ENCODE assay signal across 10 cellular contexts in genomic region chr3:30658328-30659052, GRCh38. TPM values are rescaled to one million over a fixed set of nuclear protein-coding genes. Genes with fewer than 3 reads are reported as not detected.
DNase-seq lines count a peak whose midpoint lies in the region; ATAC-seq, FAIRE-seq and TF ChIP-seq lines count a peak whose summit lies in the region.
"Had no signal": no experiment of that assay in that cellular context is flagged by ENCODE, and none has a peak within 500 bp of the region (broad histone marks: within the 10 kb centered on the region; RNA-seq: fewer than 3 reads in every experiment).

No MANE protein-coding gene starts in this region.

- BruUV-seq in PC-3 (replicated peaks; lab: Mats Ljungman, UMichigan), result no TSS peak

- CTCF ChIA-PET in activated CD4-positive, alpha-beta T cell treated with anti-CD3 and anti-CD28 coated beads for 36 hours (lab: Charles Lee), result interaction anchor here (0.7 to 3.1 kb wide), 19 partner anchors 9 to 339 kb away, joined by 3 to 15 read pairs (median 5); partner anchors contain the start of gene TGFBR2
- CTCF ChIA-PET in PC-3 (lab: Charles Lee), result interaction anchor here (0.6 to 1.1 kb wide), 3 partner anchors 30 to 523 kb away, joined by 3 read pairs; no protein-coding TSS in a partner anchor

- peaks cover 25% of the 10 kb centered on the region for H3F3A ChIP-seq in PC-3 (ENCODE audit: low read length, unreplicated experiment)

- H3K27me3 Mint-ChIP-seq in activated CD4-positive, alpha-beta T cell treated with anti-CD3 and anti-CD28 coated beads for 36 hours, result no peaks in the 10 kb centered on the region
- no peaks in the 10 kb centered on the region for H3K27me3 Mint-ChIP-seq in astrocyte (ENCODE audit: low read depth, unreplicated experiment)
- no peaks in the 10 kb centered on the region for H3K27me3 Mint-ChIP-seq in stimulated activated naive CD8-positive, alpha-beta T cell treated with anti-CD3 and anti-CD28 coated beads, Interleukin-15, Interleukin-2, amounts not matched to agents 100 ng/mL and 50 ng/mL, for 24 hours

- no peaks in the 10 kb centered on the region for H3K9me3 Mint-ChIP-seq in activated CD4-positive, alpha-beta T cell treated with anti-CD3 and anti-CD28 coated beads for 36 hours (ENCODE audit: low read depth)
- no peaks in the 10 kb centered on the region for H3K9me3 Mint-ChIP-seq in astrocyte (ENCODE audit: unreplicated experiment)
- no peaks in the 10 kb centered on the region for H3K9me3 Mint-ChIP-seq in stimulated activated naive CD8-positive, alpha-beta T cell treated with anti-CD3 and anti-CD28 coated beads, Interleukin-15, Interleukin-2, amounts not matched to agents 100 ng/mL and 50 ng/mL, for 24 hours

- H4K20me1 ChIP-seq in PC-3 (ENCODE audit: low read length) (no peaks in the 10 kb centered on the region), astrocyte (ENCODE audit: insufficient read depth, low read length) (no peaks in the 10 kb centered on the region)

- H3K79me2 ChIP-seq in PC-3 (ENCODE audit: low read length) (peaks cover 49% of the 10 kb centered on the region), astrocyte (ENCODE audit: insufficient read depth, low read length) (peaks cover 41% of the 10 kb centered on the region)

- peak overlapping the region; percentile 95 for H3K27ac Mint-ChIP-seq in activated CD4-positive, alpha-beta T cell treated with anti-CD3 and anti-CD28 coated beads for 36 hours
- H3K27ac Mint-ChIP-seq in astrocyte (ENCODE audit: unreplicated experiment), result peak overlapping the region; percentile 80
- H3K27ac Mint-ChIP-seq in stimulated activated naive CD8-positive, alpha-beta T cell treated with anti-CD3 and anti-CD28 coated beads, Interleukin-15, Interleukin-2, amounts not matched to agents 100 ng/mL and 50 ng/mL, for 24 hours, result peak overlapping the region; percentile 94

- peaks cover 100% of the 10 kb centered on the region for H3K4me1 Mint-ChIP-seq in activated CD4-positive, alpha-beta T cell treated with anti-CD3 and anti-CD28 coated beads for 36 hours
- peaks cover 56% of the 10 kb centered on the region for H3K4me1 Mint-ChIP-seq in astrocyte (ENCODE audit: low read depth, unreplicated experiment)
- H3K4me1 Mint-ChIP-seq in stimulated activated naive CD8-positive, alpha-beta T cell treated with anti-CD3 and anti-CD28 coated beads, Interleukin-15, Interleukin-2, amounts not matched to agents 100 ng/mL and 50 ng/mL, for 24 hours (ENCODE audit: low read depth), result peaks cover 100% of the 10 kb centered on the region

- peak overlapping the region; percentile 60 for H3K4me3 Mint-ChIP-seq in activated CD4-positive, alpha-beta T cell treated with anti-CD3 and anti-CD28 coated beads for 36 hours
- H3K4me3 Mint-ChIP-seq in astrocyte (ENCODE audit: unreplicated experiment), result no peak overlapping the region
- peak overlapping the region; percentile 78 for H3K4me3 Mint-ChIP-seq in stimulated activated naive CD8-positive, alpha-beta T cell treated with anti-CD3 and anti-CD28 coated beads, Interleukin-15, Interleukin-2, amounts not matched to agents 100 ng/mL and 50 ng/mL, for 24 hours

- no peaks in the 10 kb centered on the region for H3K27me3 ChIP-seq in PC-3 (ENCODE audit: low read length)
- no peaks in the 10 kb centered on the region for H3K27me3 ChIP-seq in astrocyte (ENCODE audit: insufficient read depth, low read length)

- H3K9me2 ChIP-seq in PC-3 (replicated peaks; ENCODE audit: low read length), result no peaks in the 10 kb centered on the region

- H3K4me2 ChIP-seq in PC-3 (ENCODE audit: low read length) (peak overlapping the region; percentile 69), astrocyte (ENCODE audit: low read length) (peak overlapping the region; percentile 84)

- POLR2A ChIA-PET in activated CD4-positive, alpha-beta T cell treated with anti-CD3 and anti-CD28 coated beads for 36 hours (lab: Charles Lee), result interaction anchor here (0.6 to 2.1 kb wide), 26 partner anchors 9 to 1544 kb away, joined by 3 to 21 read pairs (median 4); partner anchors contain the start of gene TGFBR2
- POLR2A ChIA-PET in PC-3 (lab: Charles Lee; ENCODE audit: unreplicated experiment), result interaction anchor here (0.6 to 1.0 kb wide), 5 partner anchors 11 to 524 kb away, joined by 4 to 14 read pairs (median 9); partner anchors contain the start of gene TGFBR2

- peaks cover 65% of the 10 kb centered on the region for H3K4me1 ChIP-seq in PC-3 (ENCODE audit: insufficient read depth, low read length)
- H3K4me1 ChIP-seq in astrocyte (ENCODE audit: insufficient read depth, low read length), result peaks cover 61% of the 10 kb centered on the region

- peak; percentile 86 for FAIRE-seq in astrocyte (lab: Jason Lieb, UNC)
- FAIRE-seq: A204.1, colon had no signal

- DNase-seq in activated CD4-positive, alpha-beta T cell treated with anti-CD3 and anti-CD28 coated beads for 36 hours, result peak; percentile 74
- no peak for DNase-seq in activated CD4-positive, alpha-beta T cell treated with anti-CD3 and anti-CD28 coated beads for 1 hour
- DNase-seq in PC-3 (peak; percentile 83), astrocyte (ENCODE audit: low read depth) (peak; percentile 88), inferior parietal cortex (ENCODE audit: extremely low spot score) (peak; percentile 21), HuH-7.5 (ENCODE audit: low spot score) (no peak)

- ATAC-seq in activated CD4-positive, alpha-beta T cell treated with anti-CD3 and anti-CD28 coated beads for 36 hours, result peak; percentile 64
- ATAC-seq in HG03060 (IDR thresholded peaks at IDR 0.05; ENCODE audit: low read depth, unreplicated experiment) (peak; percentile 86), PC-3 (peak; percentile 58)

- intact Hi-C loops in activated CD4-positive, alpha-beta T cell treated with anti-CD3 and anti-CD28 coated beads for 36 hours (cut with DNase I, micrococcal nuclease), result loop anchor here (1.0 to 10.0 kb wide), 7 partner anchors 27 to 594 kb away; no protein-coding TSS in a partner anchor
- intact Hi-C loops in PC-3 (cut with micrococcal nuclease), result loop anchor here (1.0 to 2.0 kb wide), 5 partner anchors 31 to 299 kb away; partner anchors contain the start of gene TGFBR2

- no peak overlapping the region for H2AFZ ChIP-seq in PC-3 (ENCODE audit: low read length)
- H2AFZ ChIP-seq in astrocyte (ENCODE audit: low read depth, low read length), result no peak overlapping the region

- H3K9ac ChIP-seq in PC-3 (ENCODE audit: low read length), result peak overlapping the region; percentile 41
- peak overlapping the region; percentile 79 for H3K9ac ChIP-seq in astrocyte (ENCODE audit: low read length)

- peak overlapping the region; percentile 87 for H3K27ac ChIP-seq in PC-3 (ENCODE audit: low read length)
- H3K27ac ChIP-seq in astrocyte (ENCODE audit: low read depth, low read length), result peak overlapping the region; percentile 97

- H3K4me3 ChIP-seq in PC-3 (ENCODE audit: low read length) (peak overlapping the region; percentile 23), astrocyte (ENCODE audit: insufficient read depth, low read depth, low read length) (peak overlapping the region; percentile 26)

- peaks cover 76% of the 10 kb centered on the region for H3K36me3 ChIP-seq in PC-3 (ENCODE audit: low read depth, low read length)
- H3K36me3 ChIP-seq in astrocyte (ENCODE audit: insufficient read depth, low read length), result peaks cover 46% of the 10 kb centered on the region

- TF ChIP-seq CTCF in PC-3 (conservative IDR thresholded peaks at IDR 0.05; ENCODE audit: low read depth, low read length), result no peak
- no peak for TF ChIP-seq CTCF in astrocyte (IDR thresholded peaks at IDR 0.05; ENCODE audit: insufficient read depth, low read depth, low read length)

- H3K9me3 ChIP-seq in PC-3 (ENCODE audit: low read length) (no peaks in the 10 kb centered on the region), astrocyte (ENCODE audit: insufficient read depth, low read depth, low read length) (no peaks in the 10 kb centered on the region)

- H3K36me3 Mint-ChIP-seq in activated CD4-positive, alpha-beta T cell treated with anti-CD3 and anti-CD28 coated beads for 36 hours (ENCODE audit: low read depth), result peaks cover 84% of the 10 kb centered on the region
- peaks cover 25% of the 10 kb centered on the region for H3K36me3 Mint-ChIP-seq in astrocyte (ENCODE audit: low read depth, unreplicated experiment)
- peaks cover 85% of the 10 kb centered on the region for H3K36me3 Mint-ChIP-seq in stimulated activated naive CD8-positive, alpha-beta T cell treated with anti-CD3 and anti-CD28 coated beads, Interleukin-15, Interleukin-2, amounts not matched to agents 100 ng/mL and 50 ng/mL, for 24 hours (ENCODE audit: low read depth)

RNA-seq across cellular contexts. Expression of gene TGFBR2, which starts 52.1 kb away (rescaled TPM):
- 10 to 100 TPM; 45.5 to 46.6 TPM for total RNA-seq in activated CD4-positive, alpha-beta T cell treated with anti-CD3 and anti-CD28 coated beads for 36 hours
- total RNA-seq in PC-3 (2014; rRNA removed), result 48.2 and 55.9 TPM in 2 replicates
- 39.9 and 44.1 TPM in 2 replicates for total RNA-seq in astrocyte

Comparison
In these comparisons a context has a peak if more than half of its experiments do, and no peak if none do; other contexts are left out.
1. DNase-seq: peak in activated CD4-positive, alpha-beta T cell treated with anti-CD3 and anti-CD28 coated beads for 36 hours (single experiment), PC-3 (single experiment), astrocyte (single experiment) and inferior parietal cortex (single experiment); none in activated CD4-positive, alpha-beta T cell treated with anti-CD3 and anti-CD28 coated beads for 1 hour (single experiment) and HuH-7.5 (single experiment).
2. Peak in every context shown above with its lines, with median percentiles within 50 percentile points of each other: ATAC-seq and H3K27ac Mint-ChIP-seq.